1 cellular context compared by ENCODE assay signal in the genomic region with DNA sequence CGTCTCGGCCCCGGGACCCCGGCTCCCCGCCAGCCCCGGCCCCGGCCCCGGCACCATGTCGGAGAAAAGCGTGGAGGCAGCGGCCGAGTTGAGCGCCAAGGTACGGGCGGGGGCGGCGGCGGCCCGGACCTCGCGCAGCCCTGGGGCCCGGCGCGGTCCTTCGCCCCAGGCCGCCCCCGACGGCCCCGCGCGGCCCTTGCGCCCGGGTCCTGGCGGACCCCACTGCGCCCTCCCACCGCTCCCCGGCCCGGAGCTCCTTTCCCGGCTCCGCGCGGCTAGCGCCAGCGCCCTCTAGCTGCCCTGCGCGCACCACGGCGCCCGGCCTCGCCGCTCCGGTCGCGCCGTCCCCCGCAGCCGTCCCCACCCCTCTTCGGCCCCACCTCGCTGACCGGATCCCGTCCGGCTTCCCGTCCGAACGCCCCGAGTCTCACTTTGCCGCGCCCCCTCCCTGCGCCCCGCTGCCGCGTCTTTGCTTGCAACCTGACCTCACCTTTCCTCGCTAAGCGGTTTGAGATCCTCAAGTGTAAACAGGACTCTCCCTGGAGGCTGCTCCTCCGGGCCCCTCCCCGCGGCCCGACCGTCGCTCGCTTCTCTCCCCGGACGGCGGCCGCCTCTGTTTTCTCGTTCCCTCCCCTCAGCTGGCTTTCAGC.
TF ChIP-seq lines count a peak whose summit lies in the region.

No MANE protein-coding gene starts in this region.

TF ChIP-seq in H1, 55 proteins besides CTCF, POLR2A, EP300 and RAD21:
- no peak for TF ChIP-seq FOSL1 (IDR thresholded peaks at IDR 0.05; ENCODE audit: insufficient read depth, low read depth, low read length)
- TF ChIP-seq SUZ12 (IDR thresholded peaks at IDR 0.05; ENCODE audit: low read length), result no peak
- TF ChIP-seq CBX8 (IDR thresholded peaks at IDR 0.05; ENCODE audit: borderline replicate concordance, low read depth, low read length), result no peak
- no peak for TF ChIP-seq TEAD4 (IDR thresholded peaks at IDR 0.05; ENCODE audit: low read depth, low read length)
- TF ChIP-seq CREB1 (IDR thresholded peaks at IDR 0.05), result no peak; the same call in 1 of the 2 replicates
- 0 out of 2 replicates have a peak, but pooled peaks have one; percentile 7 for TF ChIP-seq YY1 (IDR thresholded peaks at IDR 0.05; ENCODE audit: low read depth, low read length)
- no peak for TF ChIP-seq KDM1A (IDR thresholded peaks at IDR 0.05; ENCODE audit: borderline replicate concordance, low read length)
- 0 out of 2 replicates have a peak, but pooled peaks have one; percentile 18 for TF ChIP-seq TBP (IDR thresholded peaks at IDR 0.05; ENCODE audit: low read depth, low read length)
- TF ChIP-seq SIX5 (IDR thresholded peaks at IDR 0.05; ENCODE audit: low read depth, low read length), result no peak
- no peak for TF ChIP-seq POU5F1 (IDR thresholded peaks at IDR 0.05; ENCODE audit: low read depth, low read length)
- no peak for TF ChIP-seq BCL11A (IDR thresholded peaks at IDR 0.05; ENCODE audit: low read depth in 2 of 2, low read length in 2 of 2)
- TF ChIP-seq, protein P1, sequence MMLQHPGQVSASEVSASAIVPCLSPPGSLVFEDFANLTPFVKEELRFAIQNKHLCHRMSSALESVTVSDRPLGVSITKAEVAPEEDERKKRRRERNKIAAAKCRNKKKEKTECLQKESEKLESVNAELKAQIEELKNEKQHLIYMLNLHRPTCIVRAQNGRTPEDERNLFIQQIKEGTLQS (IDR thresholded peaks at IDR 0.05; ENCODE audit: insufficient read depth, low read depth, low read length), result no peak
- peak; percentile 49 for TF ChIP-seq ASH2L (IDR thresholded peaks at IDR 0.05; ENCODE audit: low read length)
- TF ChIP-seq, protein P2, sequence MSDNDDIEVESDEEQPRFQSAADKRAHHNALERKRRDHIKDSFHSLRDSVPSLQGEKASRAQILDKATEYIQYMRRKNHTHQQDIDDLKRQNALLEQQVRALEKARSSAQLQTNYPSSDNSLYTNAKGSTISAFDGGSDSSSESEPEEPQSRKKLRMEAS (IDR thresholded peaks at IDR 0.05), result peak; percentile 17; the same call in 1 of the 2 replicates
- peak; percentile 47; the same call in 1 of the 2 replicates for TF ChIP-seq RBBP5 (IDR thresholded peaks at IDR 0.05; ENCODE audit: borderline replicate concordance, low read depth, low read length)
- TF ChIP-seq CHD2 (IDR thresholded peaks at IDR 0.05; ENCODE audit: low read length), result no peak
- TF ChIP-seq SRF (IDR thresholded peaks at IDR 0.05; ENCODE audit: low read depth, low read length), result no peak
- TF ChIP-seq, protein P3, sequence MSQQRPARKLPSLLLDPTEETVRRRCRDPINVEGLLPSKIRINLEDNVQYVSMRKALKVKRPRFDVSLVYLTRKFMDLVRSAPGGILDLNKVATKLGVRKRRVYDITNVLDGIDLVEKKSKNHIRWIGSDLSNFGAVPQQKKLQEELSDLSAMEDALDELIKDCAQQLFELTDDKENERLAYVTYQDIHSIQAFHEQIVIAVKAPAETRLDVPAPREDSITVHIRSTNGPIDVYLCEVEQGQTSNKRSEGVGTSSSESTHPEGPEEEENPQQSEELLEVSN (IDR thresholded peaks at IDR 0.05), result peak; percentile 19; the same call in 1 of the 2 replicates
- peak; percentile 47; the same call in 1 of the 2 replicates for TF ChIP-seq GABPA (IDR thresholded peaks at IDR 0.05; ENCODE audit: borderline replicate concordance, insufficient read depth, low read length)
- TF ChIP-seq BRCA1 (IDR thresholded peaks at IDR 0.05; ENCODE audit: low read depth, low read length), result no peak
- peak; percentile 47 for TF ChIP-seq TAF1 (IDR thresholded peaks at IDR 0.05; ENCODE audit: low read depth, low read length)
- TF ChIP-seq EGR1 (IDR thresholded peaks at IDR 0.05; ENCODE audit: borderline replicate concordance, low read depth, low read length), result 0 out of 2 replicates have a peak, but pooled peaks have one; percentile 50
- peak; percentile 49 for TF ChIP-seq TAF7 (optimal IDR thresholded peaks at IDR 0.05; ENCODE audit: borderline replicate concordance, low read depth, low read length)
- TF ChIP-seq SIN3A (conservative IDR thresholded peaks at IDR 0.05 in 1 of 2, IDR thresholded peaks at IDR 0.05 in 1 of 2; ENCODE audit: low read depth in 1 of 2, low read length in 2 of 2), result peak; percentile 31 to 65; a peak in 1 of 4 replicates
